Comparison of ENCODE assay signal across 8 cellular contexts in genomic region chr11:9460322-9461067, GRCh38. TPM values are rescaled to one million over a fixed set of nuclear protein-coding genes. Genes with fewer than 3 reads are reported as not detected.
DNase-seq lines count a peak whose midpoint lies in the region; ATAC-seq, FAIRE-seq and TF ChIP-seq lines count a peak whose summit lies in the region.

TSS of gene ZNF143 (plus strand) at chr11:9461012. CDS start at chr11:9471309, 10,297 bp downstream.

- POLR2A ChIA-PET in AG04449 (lab: Yijun Ruan, JAX): interaction anchor here (0.5 to 2.5 kb wide), 37 partner anchors 9 to 906 kb away, joined by 3 to 16 read pairs (median 4); partner anchors contain the start of genes ADM, IPO7 and WEE1

- CTCF ChIA-PET in AG04449 (lab: Yijun Ruan, JAX): interaction anchor here (0.8 to 3.3 kb wide), 6 partner anchors 11 to 295 kb away, joined by 3 to 15 read pairs (median 5); no protein-coding TSS in a partner anchor

- TF ChIP-seq CTCF in AG04449 (IDR thresholded peaks at IDR 0.05; ENCODE audit: insufficient read depth, low read length, missing control alignments): no peak
- no peak for TF ChIP-seq CTCF in WI38 (IDR thresholded peaks at IDR 0.05; ENCODE audit: low read depth, low read length)
- TF ChIP-seq CTCF in bronchial epithelial cell (IDR thresholded peaks at IDR 0.05; ENCODE audit: insufficient read depth, low read length, severe bottlenecking): no peak

- WGBS in small intestine, 3 donors: 0% methylated on average over 45 of the region's 45 CpGs

- no peaks in the 10 kb centered on the region for H3K9me3 ChIP-seq in small intestine (ENCODE audit: control insufficient read depth, low read depth)

- H3K36me3 ChIP-seq in bronchial epithelial cell (ENCODE audit: control insufficient read depth, insufficient read depth, low read length) (no peaks in the 10 kb centered on the region), small intestine (ENCODE audit: control insufficient read depth in 2 of 2, insufficient read depth in 2 of 2, low read length in 2 of 2) (no peaks in the 10 kb centered on the region)

- ATAC-seq in GM18907 (IDR thresholded peaks at IDR 0.05; ENCODE audit: unreplicated experiment): peak; percentile 90
- ATAC-seq in HG03159 (IDR thresholded peaks at IDR 0.05; ENCODE audit: unreplicated experiment): peak; percentile 87

- H3K27ac ChIP-seq in small intestine (ENCODE audit: low read depth in 1 of 2, low read length in 1 of 2): peak within 1 kb of the TSS; percentile 97 to 100

- peak; percentile 62 for FAIRE-seq in bronchial epithelial cell (lab: Jason Lieb, UNC)
- no peak for FAIRE-seq in small intestine (lab: Jason Lieb, UNC)

- H3K4me1 ChIP-seq in small intestine (ENCODE audit: control insufficient read depth in 2 of 2, insufficient read depth in 1 of 2, low read depth in 1 of 2, low read length in 1 of 2): peaks cover 0 to 3% of the 10 kb centered on the region in 2 donors

- H3K4me3 ChIP-seq in AG04449 (ENCODE audit: low read depth, low read length) (peak within 1 kb of the TSS; percentile 90), WI38 (ENCODE audit: low read depth, low read length) (peak within 1 kb of the TSS; percentile 98), bronchial epithelial cell (ENCODE audit: low read depth, low read length) (peak within 1 kb of the TSS; percentile 99), small intestine (ENCODE audit: low read depth in 1 of 2, low read length in 2 of 2) (peak within 1 kb of the TSS; percentile 77 to 96)

- DNase-seq in AG04449 (ENCODE audit: low read depth, low spot score) (peak; percentile 99), NCI-H2227 treated with DMSO at 0.1 percent for 48 hours (lab: John Stamatoyannopoulos, UW) (peak; percentile 99), bronchial epithelial cell (ENCODE audit: low read depth) (peak; percentile 98), iPS-NIHi11 (ENCODE audit: low spot score) (peak; percentile 95), small intestine (peak; percentile 100)

- H3K27me3 ChIP-seq in bronchial epithelial cell (ENCODE audit: control insufficient read depth, insufficient read depth, low read length) (no peaks in the 10 kb centered on the region), small intestine (ENCODE audit: control insufficient read depth in 2 of 2, insufficient read depth in 2 of 2, low read length in 2 of 2) (no peaks in the 10 kb centered on the region)

RNA-seq across cellular contexts. Expression of gene ZNF143, which starts in this region (rescaled TPM):
- 54.2 and 63.8 TPM in 2 replicates for total RNA-seq in bronchial epithelial cell
- 10 to 100 TPM; 16.8 to 18.9 (median 17.2) TPM for polyA plus RNA-seq in small intestine

Comparison
In these comparisons a context has a peak if more than half of its experiments do, and no peak if none do; other contexts are left out.
1. Peak in every context shown above with its lines: DNase-seq, ATAC-seq, H3K4me3 ChIP-seq and H3K27ac ChIP-seq.